In the genomic region with DNA sequence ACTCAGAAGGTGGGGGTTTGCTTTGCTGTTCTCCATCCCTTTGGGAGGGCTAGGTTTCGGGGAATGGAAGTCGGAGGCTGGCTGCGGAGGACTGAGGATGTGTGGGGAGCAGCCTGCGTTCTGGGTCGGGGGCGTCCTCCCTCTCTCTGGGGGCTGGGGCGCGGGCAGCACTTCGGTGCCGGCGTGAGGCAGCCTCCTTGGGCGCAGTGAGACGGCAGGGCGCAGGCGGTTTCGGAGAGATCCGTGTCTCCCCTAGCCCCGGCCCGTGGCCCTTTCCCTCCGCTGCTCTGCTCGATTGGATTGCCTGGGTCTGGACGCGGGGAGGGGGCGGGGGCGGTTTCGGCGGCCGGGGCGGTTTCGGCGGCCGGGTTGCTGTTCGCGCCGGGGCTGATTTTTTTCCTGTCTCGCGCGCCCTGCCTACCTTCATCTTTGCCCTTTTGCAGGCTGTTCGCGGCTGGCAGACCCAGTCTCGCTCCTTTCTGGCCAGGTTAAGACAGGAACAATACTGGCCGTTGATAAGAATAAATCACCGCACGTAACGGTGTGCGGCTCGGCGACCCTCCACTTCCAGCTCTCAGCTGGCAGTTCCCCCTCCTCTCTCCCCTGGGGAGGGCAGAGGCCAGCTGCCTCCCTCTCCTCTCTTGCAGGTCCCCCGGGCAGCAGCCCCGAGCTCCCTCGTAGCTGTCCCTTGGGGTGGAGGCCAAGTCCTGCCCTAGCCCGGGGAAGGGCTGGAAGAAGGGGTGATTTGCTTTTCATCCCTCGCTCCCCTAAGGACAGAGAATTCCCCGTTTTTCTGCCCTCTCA, we compare ENCODE assay signal across 8 cellular contexts. TPM values are rescaled to one million over a fixed set of nuclear protein-coding genes. Genes with fewer than 3 reads are reported as not detected.
DNase-seq lines count a peak whose midpoint lies in the region; ATAC-seq, FAIRE-seq and TF ChIP-seq lines count a peak whose summit lies in the region.

No MANE protein-coding gene starts in this region.

- no peaks in the 10 kb centered on the region for H3K27me3 ChIP-seq in HUES6 (ENCODE audit: control insufficient read depth, insufficient read depth, low read length)
- H3K27me3 ChIP-seq in HepG2 (ENCODE audit: control insufficient read depth in 1 of 2, insufficient read depth in 2 of 2, low read length in 2 of 2): no peaks in the 10 kb centered on the region
- H3K27me3 ChIP-seq in thymus (ENCODE audit: control insufficient read depth, insufficient read depth): peaks cover 70% of the 10 kb centered on the region

- no peak for FAIRE-seq in HepG2 (lab: Jason Lieb, UNC)

- WGBS in HepG2 (ENCODE audit: low lambda C conversion rate): 1% methylated on average over 12 of the region's 54 CpGs
- WGBS in thymus: 3% methylated on average over 52 of the region's 54 CpGs

- 0 out of 4 replicates have a peak, but pooled peaks of 1 of the 2 experiments have one; percentile 34 for TF ChIP-seq POLR2A in HepG2 (IDR thresholded peaks at IDR 0.05; ENCODE audit: insufficient read depth in 1 of 2, low read depth in 2 of 2, low read length in 2 of 2)

- peaks cover 4% of the 10 kb centered on the region for H4K20me1 ChIP-seq in HepG2 (ENCODE audit: insufficient read depth, low read length)

- H2AFZ ChIP-seq in HepG2 (ENCODE audit: low read length): no peak overlapping the region

- ATAC-seq in HepG2: peak; percentile 23

- peaks cover 4% of the 10 kb centered on the region for H3K9me3 ChIP-seq in HUES6 (ENCODE audit: control insufficient read depth, insufficient read depth, low read depth, low read length)
- H3K9me3 ChIP-seq in HepG2 (ENCODE audit: low read length): no peaks in the 10 kb centered on the region
- H3K9me3 ChIP-seq in thymus (ENCODE audit: control insufficient read depth): no peaks in the 10 kb centered on the region

- no TSS peak for BruUV-seq in HepG2 (replicated peaks; lab: Mats Ljungman, UMichigan)

- DNase-seq in AG09309 (ENCODE audit: low read depth) (no peak), cardiac fibroblast (ENCODE audit: low read depth in 2 of 2) (peak; percentile 34 to 55), HepG2 (ENCODE audit: low spot score) (peak; percentile 20), NCI-H2081 treated with DMSO at 0.1 percent for 48 hours (lab: John Stamatoyannopoulos, UW) (no peak), COLO829 (ENCODE audit: low spot score) (no peak)
- no peak for DNase-seq in stimulated activated CD4-positive, alpha-beta T cell treated with anti-CD3 and anti-CD28 coated beads, Interleukin-2, amount 100 ng/mL, for 48 hours

- no peak for TF ChIP-seq EP300 in HepG2 (IDR thresholded peaks at IDR 0.05; ENCODE audit: low read depth in 2 of 2, low read length in 2 of 2)
- TF ChIP-seq EP300 in HepG2 (CRISPR knock-in tag; IDR thresholded peaks at IDR 0.05; ENCODE audit: borderline replicate concordance): no peak

- H3K27ac ChIP-seq in HUES6 (ENCODE audit: low read depth, low read length) (peak overlapping the region; percentile 99; the same call in 1 of the 2 replicates), HepG2 (ENCODE audit: extremely low read length, insufficient read depth, low read length) (no peak overlapping the region), thymus (ENCODE audit: low read depth) (no peak overlapping the region)

- TF ChIP-seq CTCF in AG09309 (IDR thresholded peaks at IDR 0.05; ENCODE audit: control insufficient read depth, insufficient read depth, low read depth, low read length, missing control alignments): no peak
- TF ChIP-seq CTCF in cardiac fibroblast (IDR thresholded peaks at IDR 0.05; ENCODE audit: low read depth, low read length): no peak
- TF ChIP-seq CTCF in HepG2 (CRISPR knock-in tag; IDR thresholded peaks at IDR 0.05): no peak

- peak overlapping the region; percentile 92 for H3K4me2 ChIP-seq in HepG2 (ENCODE audit: low read depth, low read length)

- intact Hi-C loops in HepG2 (cut with micrococcal nuclease; ENCODE audit: unreplicated experiment): loop anchor here (5.0 to 10.0 kb wide), 3 partner anchors 64 to 622 kb away; no protein-coding TSS in a partner anchor

- POLR2A ChIA-PET in HepG2 (lab: Yijun Ruan, JAX): interaction anchor here (1.1 kb wide), 1 partner anchor 16 kb away, joined by 3 read pairs; no protein-coding TSS in a partner anchor

- in situ Hi-C loops in HepG2 (cut with HindIII; ENCODE audit: extremely low pct_ligation_motif_present, low pct_unique_long_range_greater_than_20kb): loop anchor here (25.0 kb wide), 1 partner anchor 624 kb away; no protein-coding TSS in a partner anchor

- peaks cover 55% of the 10 kb centered on the region for H3K79me2 ChIP-seq in HepG2 (ENCODE audit: insufficient read depth, low read length)

- H3K4me3 ChIP-seq in AG09309 (ENCODE audit: control insufficient read depth, low read depth, low read length) (peak overlapping the region; percentile 83), HUES6 (ENCODE audit: low read depth, low read length) (peak overlapping the region; percentile 94), cardiac fibroblast (replicated peaks in 1 of 2; ENCODE audit: low read depth in 2 of 2, low read length in 2 of 2) (peak overlapping the region; percentile 87 to 97), HepG2 (replicated peaks in 1 of 3; ENCODE audit: insufficient read depth in 1 of 3, low read depth in 2 of 3, low read length in 3 of 3) (peak overlapping the region; percentile 86 to 98 (median 86)), thymus (ENCODE audit: low read length) (peak overlapping the region; percentile 24)

- no peak for TF ChIP-seq RAD21 in HepG2 (CRISPR knock-in tag; IDR thresholded peaks at IDR 0.05)

- H3K36me3 ChIP-seq in HUES6 (ENCODE audit: control insufficient read depth, insufficient read depth, low read length) (peaks cover 15% of the 10 kb centered on the region; the same call in 1 of the 2 replicates), HepG2 (replicated peaks in 1 of 2; ENCODE audit: control insufficient read depth in 1 of 2, insufficient read depth in 2 of 2, low read length in 2 of 2) (no peaks in the 10 kb centered on the region), thymus (ENCODE audit: control insufficient read depth, insufficient read depth) (no peaks in the 10 kb centered on the region)

- CTCF ChIA-PET in HepG2 (lab: Yijun Ruan, JAX; ENCODE audit: low intra/inter-chr PET ratio, low total read pairs): no interaction called here

- peaks cover 29% of the 10 kb centered on the region for H3K4me1 ChIP-seq in HUES6 (ENCODE audit: control insufficient read depth, insufficient read depth, low read length)
- H3K4me1 ChIP-seq in HepG2 (ENCODE audit: insufficient read depth, low read length): peaks cover 52% of the 10 kb centered on the region
- H3K4me1 ChIP-seq in thymus (ENCODE audit: control insufficient read depth, insufficient read depth, low read length): peaks cover 10% of the 10 kb centered on the region

- H3K9ac ChIP-seq in HUES6 (ENCODE audit: low read length): peak overlapping the region; percentile 99
- peak overlapping the region; percentile 98 for H3K9ac ChIP-seq in HepG2 (ENCODE audit: insufficient read depth, low read depth, low read length)

TF ChIP-seq in HepG2, 621 proteins besides CTCF, POLR2A, EP300 and RAD21 (continues in another document):
- TF ChIP-seq EEA1 (CRISPR knock-in tag; IDR thresholded peaks at IDR 0.05; ENCODE audit: borderline replicate concordance) (peak; percentile 47; the same call in 1 of the 2 replicates), MYC (CRISPR knock-in tag; IDR thresholded peaks at IDR 0.05; ENCODE audit: borderline replicate concordance) (peak; percentile 36; the same call in 1 of the 2 replicates), XRCC5 (optimal IDR thresholded peaks at IDR 0.05; ENCODE audit: low read length) (peak; percentile 17), ZNF615 (CRISPR knock-in tag; IDR thresholded peaks at IDR 0.05; ENCODE audit: borderline replicate concordance) (no peak), MIER3 (CRISPR knock-in tag; IDR thresholded peaks at IDR 0.05; ENCODE audit: borderline replicate concordance) (no peak)

RNA-seq across cellular contexts. Expression of a gene that starts 1.6 kb away (rescaled TPM):
- 17.8 and 25.3 TPM in 2 replicates for total RNA-seq in HepG2 (2016; rRNA removed; fragmentation: Illumina TruSeq; extraction: Trizol)
- total RNA-seq in HepG2 (2016; cell fraction: cytosol; rRNA removed; fragmentation: Illumina TruSeq; extraction: Trizol; ENCODE audit: low read depth): 1.5 and 3.0 TPM in 2 replicates
- 17.7 and 23.8 TPM in 2 replicates for total RNA-seq in HepG2 (2016; cell fraction: insoluble cytoplasmic fraction; rRNA removed; fragmentation: Illumina TruSeq; extraction: Trizol)
- 6.6 and 7.5 TPM in 2 replicates for total RNA-seq in HepG2 (2016; cell fraction: membrane; rRNA removed; fragmentation: Illumina TruSeq; extraction: Trizol)
- total RNA-seq in HepG2 (2016; cell fraction: nucleus; rRNA removed; fragmentation: Illumina TruSeq; extraction: Trizol): 54.4 and 62.0 TPM in 2 replicates
- polyA plus RNA-seq in HepG2 (2011; rRNA removed) (6.9 and 8.0 TPM in 2 replicates), thymus (4.1 TPM)
- polyA plus RNA-seq in HepG2 (2011; cell fraction: cytosol; rRNA removed): 5.1 and 6.3 TPM in 2 replicates
- 11.3 and 14.5 TPM in 2 replicates for polyA plus RNA-seq in HepG2 (2011; cell fraction: nucleus; rRNA removed)
- polyA plus RNA-seq in HepG2 (2012): 10.7 and 11.8 TPM in 2 replicates
- polyA plus RNA-seq in HepG2 (2016; cell fraction: cytosol; fragmentation: Illumina TruSeq; extraction: Trizol; ENCODE audit: low read depth): 0.58 and 0.68 TPM in 2 replicates
- 9.2 and 9.6 TPM in 2 replicates for polyA plus RNA-seq in HepG2 (2016; cell fraction: insoluble cytoplasmic fraction; fragmentation: Illumina TruSeq; extraction: Trizol; ENCODE audit: low read depth)
- polyA plus RNA-seq in HepG2 (2016; cell fraction: membrane; fragmentation: Illumina TruSeq; extraction: Trizol; ENCODE audit: low read depth): 1.3 and 1.5 TPM in 2 replicates
- 23.3 and 24.1 TPM in 2 replicates for polyA plus RNA-seq in HepG2 (2016; cell fraction: nucleus; fragmentation: Illumina TruSeq; extraction: Trizol; ENCODE audit: insufficient read depth, low read depth)
- 0.05 and 44.0 TPM in 2 replicates for polyA minus RNA-seq in HepG2 (2011; rRNA and poly(A)+ RNA removed; ENCODE audit: low replicate concordance)
- 24.8 and 27.2 TPM in 2 replicates for polyA minus RNA-seq in HepG2 (2011; cell fraction: cytosol; rRNA and poly(A)+ RNA removed)
- 79.6 and 89.1 TPM in 2 replicates for polyA minus RNA-seq in HepG2 (2011; cell fraction: nucleus; rRNA and poly(A)+ RNA removed)

Comparison
In these comparisons a context has a peak if more than half of its experiments do, and no peak if none do; other contexts are left out.
1. DNase-seq: peak in cardiac fibroblast (2 of 2) and HepG2 (single experiment); none in AG09309 (single experiment), NCI-H2081 treated with DMSO at 0.1 percent for 48 hours (single experiment), COLO829 (single experiment) and stimulated activated CD4-positive, alpha-beta T cell treated with anti-CD3 and anti-CD28 coated beads, Interleukin-2, amount 100 ng/mL, for 48 hours (0 of 2).
2. H3K4me3 ChIP-seq: peak in every context shown above with its lines; median percentile 94 in HUES6; 92 in cardiac fibroblast; 86 in HepG2; 83 in AG09309; 24 in thymus.